ENCODE assay signal across 28 cellular contexts in genomic region chr11:101241160-101241795, GRCh38.
"Had no signal": no experiment of that assay in that cellular context is flagged by ENCODE, and none has a peak within 500 bp of the region (broad histone marks: within the 10 kb centered on the region; RNA-seq: fewer than 3 reads in every experiment).

No MANE protein-coding gene starts in this region.

- H3K9me3 ChIP-seq: gastrocnemius medialis had no signal

- H3K27me3 ChIP-seq: brain microvascular endothelial cell, dorsolateral prefrontal cortex, esophagus muscularis mucosa, foreskin keratinocyte, gastrocnemius medialis had no signal

- H3K27ac Mint-ChIP-seq: activated CD4-positive, alpha-beta memory T cell treated with anti-CD3 and anti-CD28 coated beads for 36 hours; activated CD8-positive, alpha-beta memory T cell treated with anti-CD3 and anti-CD28 coated beads, Interleukin-2, amount 10 ng/mL, durations not matched to agents 7 days and 5 days; activated CD8-positive, alpha-beta T cell treated with anti-CD3 and anti-CD28 coated beads, Interleukin-2, amount 10 ng/mL, durations not matched to agents 7 days and 5 days; activated naive CD8-positive, alpha-beta T cell; activated T-helper 1 cell treated with anti-CD3 and anti-CD28 coated beads, Interleukin-12 subunit alpha, Interleukin-12 subunit beta, Interleukin-2, Interleukin-4 antibody, amounts not matched to agents 30 ng/mL and 10 ng/mL and 1 ng/mL, durations not matched to agents 14 hours and 24 hours and 36 hours; activated T-helper 2 cell treated with anti-CD3 and anti-CD28 coated beads, Interferon-gamma antibody, Interleukin-2, Interleukin-4, amounts not matched to agents 10 μg/mL and 5 μg/mL and 100 μg/mL, durations not matched to agents 14 hours and 24 hours and 36 hours; dendritic cell treated with granulocyte-macrophage colony-stimulating factor and Interleukin-4, amounts not matched to agents 40 ng/mL and 50 ng/mL, for 4 days; effector memory CD8-positive, alpha-beta T cell had no signal

- H3K4me1 Mint-ChIP-seq: activated CD8-positive, alpha-beta memory T cell treated with anti-CD3 and anti-CD28 coated beads, Interleukin-2, amount 10 ng/mL, durations not matched to agents 7 days and 5 days; central memory CD8-positive, alpha-beta T cell had no signal

- H3K4me3 Mint-ChIP-seq: activated CD4-positive, alpha-beta memory T cell treated with anti-CD3 and anti-CD28 coated beads for 36 hours; activated CD8-positive, alpha-beta memory T cell treated with anti-CD3 and anti-CD28 coated beads, Interleukin-2, amount 10 ng/mL, durations not matched to agents 7 days and 5 days; activated CD8-positive, alpha-beta T cell treated with anti-CD3 and anti-CD28 coated beads, Interleukin-2, amount 10 ng/mL, durations not matched to agents 7 days and 5 days; activated naive CD8-positive, alpha-beta T cell; activated T-helper 1 cell treated with anti-CD3 and anti-CD28 coated beads, Interleukin-12 subunit alpha, Interleukin-12 subunit beta, Interleukin-2, Interleukin-4 antibody, amounts not matched to agents 30 ng/mL and 10 ng/mL and 1 ng/mL, durations not matched to agents 14 hours and 24 hours and 36 hours; central memory CD8-positive, alpha-beta T cell; dendritic cell treated with granulocyte-macrophage colony-stimulating factor and Interleukin-4, amounts not matched to agents 40 ng/mL and 50 ng/mL, for 4 days; effector memory CD8-positive, alpha-beta T cell had no signal

- ATAC-seq: activated CD8-positive, alpha-beta memory T cell treated with anti-CD3 and anti-CD28 coated beads, Interleukin-2, amount 10 ng/mL, durations not matched to agents 7 days and 5 days; activated CD8-positive, alpha-beta T cell treated with anti-CD3 and anti-CD28 coated beads, Interleukin-2, amount 10 ng/mL, durations not matched to agents 7 days and 5 days; effector memory CD8-positive, alpha-beta T cell; foreskin keratinocyte; gastrocnemius medialis had no signal

- H3K27me3 Mint-ChIP-seq: activated CD4-positive, alpha-beta memory T cell treated with anti-CD3 and anti-CD28 coated beads for 36 hours; activated CD8-positive, alpha-beta memory T cell treated with anti-CD3 and anti-CD28 coated beads, Interleukin-2, amount 10 ng/mL, durations not matched to agents 7 days and 5 days; activated naive CD8-positive, alpha-beta T cell; central memory CD8-positive, alpha-beta T cell; dendritic cell treated with granulocyte-macrophage colony-stimulating factor and Interleukin-4, amounts not matched to agents 40 ng/mL and 50 ng/mL, for 4 days; effector memory CD8-positive, alpha-beta T cell had no signal

- H3K4me3 ChIP-seq: coronary artery, dorsolateral prefrontal cortex, esophagus muscularis mucosa, gastrocnemius medialis had no signal

- H3K36me3 ChIP-seq: brain microvascular endothelial cell, esophagus muscularis mucosa, gastrocnemius medialis had no signal

- H3K27ac ChIP-seq: brain microvascular endothelial cell, coronary artery, dorsolateral prefrontal cortex, esophagus muscularis mucosa, foreskin keratinocyte, gastrocnemius medialis had no signal

- DNase-seq: activated CD4-positive, alpha-beta memory T cell treated with anti-CD3 and anti-CD28 coated beads for 36 hours; activated CD4-positive, alpha-beta T cell treated with anti-CD3 and anti-CD28 coated beads for 1 hour; activated CD4-positive, alpha-beta T cell treated with anti-CD3 and anti-CD28 coated beads for 48 hours; activated CD8-positive, alpha-beta memory T cell treated with anti-CD3 and anti-CD28 coated beads, Interleukin-2, amount 10 ng/mL, durations not matched to agents 7 days and 5 days; activated CD8-positive, alpha-beta memory T cell treated with anti-CD3 and anti-CD28 coated beads, Interleukin-2, amount 50 U/mL, for 4 hours; activated CD8-positive, alpha-beta T cell treated with anti-CD3 and anti-CD28 coated beads, Interleukin-2, amount 10 ng/mL, durations not matched to agents 7 days and 5 days; activated effector memory CD4-positive, alpha-beta T cell treated with anti-CD3 and anti-CD28 coated beads, Interleukin-2, amount 50 U/mL, for 16 hours; activated naive CD4-positive, alpha-beta T cell treated with anti-CD3 and anti-CD28 coated beads, Interleukin-2, amount 50 U/mL, for 16 hours; activated naive CD4-positive, alpha-beta T cell treated with Interleukin-2 at 50 U/mL for 16 hours; activated T-cell treated with anti-CD3 and anti-CD28 coated beads, Interleukin-2, amount 50 U/mL, for 1 hour; activated T-cell treated with anti-CD3 and anti-CD28 coated beads, Interleukin-2, amount 50 U/mL, for 48 hours; amniotic stem cell; anterior cingulate cortex; brain microvascular endothelial cell; dorsolateral prefrontal cortex; effector memory CD8-positive, alpha-beta T cell; erythroblast; foreskin keratinocyte; gastrocnemius medialis; glutamatergic neuron; T-helper 2 cell had no signal

- H3K4me1 ChIP-seq: esophagus muscularis mucosa, foreskin keratinocyte, gastrocnemius medialis had no signal
